1 cellular context compared by ENCODE assay signal in the genomic region with DNA sequence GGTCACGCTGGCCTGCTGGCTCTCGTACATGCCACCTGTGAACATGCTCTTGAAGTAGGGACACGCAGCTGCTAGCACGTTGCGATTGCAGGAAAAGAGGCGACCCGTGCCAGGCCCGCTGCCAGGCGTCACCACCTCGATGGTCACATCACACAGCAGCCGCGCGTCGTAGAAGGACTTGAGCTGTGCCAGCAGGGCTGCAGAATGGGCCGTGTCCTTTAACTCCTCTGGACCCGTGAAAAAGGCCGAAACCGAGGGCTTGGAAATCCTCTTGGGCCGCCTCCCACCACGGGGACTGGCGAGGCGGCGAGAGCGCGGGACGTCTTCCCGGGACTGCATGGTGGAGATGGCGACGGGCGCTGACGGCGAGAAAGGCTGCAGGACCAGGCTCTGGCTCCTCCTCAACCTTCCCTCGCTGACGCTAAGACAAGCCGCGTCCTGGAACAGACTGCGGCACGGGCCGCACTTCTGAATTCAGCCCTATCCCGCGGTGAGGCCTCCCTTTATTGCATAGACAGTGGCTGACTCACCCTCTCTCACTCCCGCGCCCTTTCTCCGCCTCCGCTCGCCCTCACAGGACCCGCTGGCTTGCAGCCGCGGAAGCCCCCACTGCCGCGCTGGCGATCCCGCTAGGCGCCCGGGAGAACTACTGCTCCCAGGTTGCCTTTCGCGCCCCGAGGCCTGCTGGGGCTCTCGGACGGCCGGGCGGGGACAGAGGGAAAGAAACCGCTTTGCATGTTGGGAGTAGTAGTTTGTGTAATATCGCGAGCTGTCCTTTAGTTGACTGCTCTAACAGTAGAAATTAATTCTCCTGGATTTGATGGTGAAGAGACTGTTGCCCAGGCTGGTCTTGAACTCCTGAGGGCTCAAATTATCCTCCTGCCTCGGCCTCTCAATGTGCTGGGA.
TF ChIP-seq lines count a peak whose summit lies in the region.

A gene with protein sequence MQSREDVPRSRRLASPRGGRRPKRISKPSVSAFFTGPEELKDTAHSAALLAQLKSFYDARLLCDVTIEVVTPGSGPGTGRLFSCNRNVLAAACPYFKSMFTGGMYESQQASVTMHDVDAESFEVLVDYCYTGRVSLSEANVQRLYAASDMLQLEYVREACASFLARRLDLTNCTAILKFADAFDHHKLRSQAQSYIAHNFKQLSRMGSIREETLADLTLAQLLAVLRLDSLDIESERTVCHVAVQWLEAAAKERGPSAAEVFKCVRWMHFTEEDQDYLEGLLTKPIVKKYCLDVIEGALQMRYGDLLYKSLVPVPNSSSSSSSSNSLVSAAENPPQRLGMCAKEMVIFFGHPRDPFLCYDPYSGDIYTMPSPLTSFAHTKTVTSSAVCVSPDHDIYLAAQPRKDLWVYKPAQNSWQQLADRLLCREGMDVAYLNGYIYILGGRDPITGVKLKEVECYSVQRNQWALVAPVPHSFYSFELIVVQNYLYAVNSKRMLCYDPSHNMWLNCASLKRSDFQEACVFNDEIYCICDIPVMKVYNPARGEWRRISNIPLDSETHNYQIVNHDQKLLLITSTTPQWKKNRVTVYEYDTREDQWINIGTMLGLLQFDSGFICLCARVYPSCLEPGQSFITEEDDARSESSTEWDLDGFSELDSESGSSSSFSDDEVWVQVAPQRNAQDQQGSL (minus strand): TSS at position 651 of the 906 bp plus-strand sequence. CDS start 312 bp downstream, at position 339.

TF ChIP-seq in HepG2, 621 proteins besides CTCF, POLR2A, EP300 and RAD21 (continued from another document and continues in another):
- TF ChIP-seq, protein P1, sequence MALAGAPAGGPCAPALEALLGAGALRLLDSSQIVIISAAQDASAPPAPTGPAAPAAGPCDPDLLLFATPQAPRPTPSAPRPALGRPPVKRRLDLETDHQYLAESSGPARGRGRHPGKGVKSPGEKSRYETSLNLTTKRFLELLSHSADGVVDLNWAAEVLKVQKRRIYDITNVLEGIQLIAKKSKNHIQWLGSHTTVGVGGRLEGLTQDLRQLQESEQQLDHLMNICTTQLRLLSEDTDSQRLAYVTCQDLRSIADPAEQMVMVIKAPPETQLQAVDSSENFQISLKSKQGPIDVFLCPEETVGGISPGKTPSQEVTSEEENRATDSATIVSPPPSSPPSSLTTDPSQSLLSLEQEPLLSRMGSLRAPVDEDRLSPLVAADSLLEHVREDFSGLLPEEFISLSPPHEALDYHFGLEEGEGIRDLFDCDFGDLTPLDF (CRISPR knock-in tag; IDR thresholded peaks at IDR 0.05): peak; percentile 78
- TF ChIP-seq, protein P2, sequence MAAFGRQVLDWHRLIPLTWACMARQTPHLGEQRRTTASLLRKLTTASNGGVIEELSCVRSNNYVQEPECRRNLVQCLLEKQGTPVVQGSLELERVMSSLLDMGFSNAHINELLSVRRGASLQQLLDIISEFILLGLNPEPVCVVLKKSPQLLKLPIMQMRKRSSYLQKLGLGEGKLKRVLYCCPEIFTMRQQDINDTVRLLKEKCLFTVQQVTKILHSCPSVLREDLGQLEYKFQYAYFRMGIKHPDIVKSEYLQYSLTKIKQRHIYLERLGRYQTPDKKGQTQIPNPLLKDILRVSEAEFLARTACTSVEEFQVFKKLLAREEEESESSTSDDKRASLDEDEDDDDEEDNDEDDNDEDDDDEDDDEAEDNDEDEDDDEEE (CRISPR knock-in tag; IDR thresholded peaks at IDR 0.05): no peak
- TF ChIP-seq NR2F6 (IDR thresholded peaks at IDR 0.05): no peak
- TF ChIP-seq NR2F6 (CRISPR knock-in tag; IDR thresholded peaks at IDR 0.05): peak; percentile 45; the same call in 1 of the 2 replicates
- TF ChIP-seq FOSL2 (CRISPR knock-in tag; IDR thresholded peaks at IDR 0.05): peak; percentile 94
- TF ChIP-seq, protein P3, sequence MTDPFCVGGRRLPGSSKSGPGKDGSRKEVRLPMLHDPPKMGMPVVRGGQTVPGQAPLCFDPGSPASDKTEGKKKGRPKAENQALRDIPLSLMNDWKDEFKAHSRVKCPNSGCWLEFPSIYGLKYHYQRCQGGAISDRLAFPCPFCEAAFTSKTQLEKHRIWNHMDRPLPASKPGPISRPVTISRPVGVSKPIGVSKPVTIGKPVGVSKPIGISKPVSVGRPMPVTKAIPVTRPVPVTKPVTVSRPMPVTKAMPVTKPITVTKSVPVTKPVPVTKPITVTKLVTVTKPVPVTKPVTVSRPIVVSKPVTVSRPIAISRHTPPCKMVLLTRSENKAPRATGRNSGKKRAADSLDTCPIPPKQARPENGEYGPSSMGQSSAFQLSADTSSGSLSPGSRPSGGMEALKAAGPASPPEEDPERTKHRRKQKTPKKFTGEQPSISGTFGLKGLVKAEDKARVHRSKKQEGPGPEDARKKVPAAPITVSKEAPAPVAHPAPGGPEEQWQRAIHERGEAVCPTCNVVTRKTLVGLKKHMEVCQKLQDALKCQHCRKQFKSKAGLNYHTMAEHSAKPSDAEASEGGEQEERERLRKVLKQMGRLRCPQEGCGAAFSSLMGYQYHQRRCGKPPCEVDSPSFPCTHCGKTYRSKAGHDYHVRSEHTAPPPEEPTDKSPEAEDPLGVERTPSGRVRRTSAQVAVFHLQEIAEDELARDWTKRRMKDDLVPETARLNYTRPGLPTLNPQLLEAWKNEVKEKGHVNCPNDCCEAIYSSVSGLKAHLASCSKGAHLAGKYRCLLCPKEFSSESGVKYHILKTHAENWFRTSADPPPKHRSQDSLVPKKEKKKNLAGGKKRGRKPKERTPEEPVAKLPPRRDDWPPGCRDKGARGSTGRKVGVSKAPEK (CRISPR knock-in tag; IDR thresholded peaks at IDR 0.05; ENCODE audit: borderline replicate concordance): peak; percentile 28; the same call in 1 of the 2 replicates
- TF ChIP-seq ZNF225 (CRISPR knock-in tag; IDR thresholded peaks at IDR 0.05): no peak
- 0 out of 2 replicates have a peak, but pooled peaks have one; percentile 64 for TF ChIP-seq ZNF619 (CRISPR knock-in tag; IDR thresholded peaks at IDR 0.05)
- peak; percentile 20; the same call in 1 of the 2 replicates for TF ChIP-seq TOPORS (CRISPR knock-in tag; IDR thresholded peaks at IDR 0.05)
- peak; percentile 51 for TF ChIP-seq ZMYM3 (CRISPR knock-in tag; IDR thresholded peaks at IDR 0.05)
- no peak for TF ChIP-seq BRCA1 (CRISPR knock-in tag; IDR thresholded peaks at IDR 0.05)
- TF ChIP-seq KLF15 (CRISPR knock-in tag; IDR thresholded peaks at IDR 0.05; ENCODE audit: borderline replicate concordance): no peak
- TF ChIP-seq, protein P4, sequence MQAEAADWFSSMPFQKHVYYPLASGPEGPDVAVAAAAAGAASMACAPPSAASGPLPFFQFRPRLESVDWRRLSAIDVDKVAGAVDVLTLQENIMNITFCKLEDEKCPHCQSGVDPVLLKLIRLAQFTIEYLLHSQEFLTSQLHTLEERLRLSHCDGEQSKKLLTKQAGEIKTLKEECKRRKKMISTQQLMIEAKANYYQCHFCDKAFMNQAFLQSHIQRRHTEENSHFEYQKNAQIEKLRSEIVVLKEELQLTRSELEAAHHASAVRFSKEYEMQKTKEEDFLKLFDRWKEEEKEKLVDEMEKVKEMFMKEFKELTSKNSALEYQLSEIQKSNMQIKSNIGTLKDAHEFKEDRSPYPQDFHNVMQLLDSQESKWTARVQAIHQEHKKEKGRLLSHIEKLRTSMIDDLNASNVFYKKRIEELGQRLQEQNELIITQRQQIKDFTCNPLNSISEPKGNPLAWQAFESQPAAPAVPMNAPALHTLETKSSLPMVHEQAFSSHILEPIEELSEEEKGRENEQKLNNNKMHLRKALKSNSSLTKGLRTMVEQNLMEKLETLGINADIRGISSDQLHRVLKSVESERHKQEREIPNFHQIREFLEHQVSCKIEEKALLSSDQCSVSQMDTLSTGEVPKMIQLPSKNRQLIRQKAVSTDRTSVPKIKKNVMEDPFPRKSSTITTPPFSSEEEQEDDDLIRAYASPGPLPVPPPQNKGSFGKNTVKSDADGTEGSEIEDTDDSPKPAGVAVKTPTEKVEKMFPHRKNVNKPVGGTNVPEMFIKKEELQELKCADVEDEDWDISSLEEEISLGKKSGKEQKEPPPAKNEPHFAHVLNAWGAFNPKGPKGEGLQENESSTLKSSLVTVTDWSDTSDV (CRISPR knock-in tag; IDR thresholded peaks at IDR 0.05): peak; percentile 86; the same call in 1 of the 2 replicates
- TF ChIP-seq HOXA7 (CRISPR knock-in tag; IDR thresholded peaks at IDR 0.05): no peak
- TF ChIP-seq SMARCC2 (IDR thresholded peaks at IDR 0.05): no peak
- no peak for TF ChIP-seq ISX (CRISPR knock-in tag; conservative IDR thresholded peaks at IDR 0.05)
- TF ChIP-seq RBM22 (optimal IDR thresholded peaks at IDR 0.05; ENCODE audit: low read length): no peak
- TF ChIP-seq ZNF382 (CRISPR knock-in tag; IDR thresholded peaks at IDR 0.05; ENCODE audit: borderline replicate concordance): no peak
- peak; percentile 72 for TF ChIP-seq XRCC5 (optimal IDR thresholded peaks at IDR 0.05; ENCODE audit: low read length)
- 0 out of 2 replicates have a peak, but pooled peaks have one; percentile 67 for TF ChIP-seq PRMT3 (CRISPR knock-in tag; IDR thresholded peaks at IDR 0.05; ENCODE audit: borderline replicate concordance, low read depth)
- TF ChIP-seq SNRNP70 (IDR thresholded peaks at IDR 0.05; ENCODE audit: low read depth, low read length): no peak
- no peak for TF ChIP-seq TCF7 (IDR thresholded peaks at IDR 0.05; ENCODE audit: low read depth)
- peak; percentile 34 for TF ChIP-seq AGO1 (IDR thresholded peaks at IDR 0.05; ENCODE audit: low read depth, low read length, poor library complexity, severe bottlenecking)
- TF ChIP-seq HDAC2 (CRISPR knock-in tag; IDR thresholded peaks at IDR 0.05): peak; percentile 67
- peak; percentile 92 for TF ChIP-seq DMAP1 (CRISPR knock-in tag; IDR thresholded peaks at IDR 0.05)
- TF ChIP-seq, protein P5, sequence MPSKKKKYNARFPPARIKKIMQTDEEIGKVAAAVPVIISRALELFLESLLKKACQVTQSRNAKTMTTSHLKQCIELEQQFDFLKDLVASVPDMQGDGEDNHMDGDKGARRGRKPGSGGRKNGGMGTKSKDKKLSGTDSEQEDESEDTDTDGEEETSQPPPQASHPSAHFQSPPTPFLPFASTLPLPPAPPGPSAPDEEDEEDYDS (CRISPR knock-in tag; IDR thresholded peaks at IDR 0.05): peak; percentile 70
- no peak for TF ChIP-seq FOXP1 (IDR thresholded peaks at IDR 0.05)
- TF ChIP-seq FOXP1 (CRISPR knock-in tag; IDR thresholded peaks at IDR 0.05): no peak
- peak; percentile 98 for TF ChIP-seq ZFY (CRISPR knock-in tag; IDR thresholded peaks at IDR 0.05)
- peak; percentile 57; the same call in 1 of the 2 replicates for TF ChIP-seq ZNF263 (CRISPR knock-in tag; IDR thresholded peaks at IDR 0.05)
- no peak for TF ChIP-seq ZNF564 (CRISPR knock-in tag; IDR thresholded peaks at IDR 0.05)
- TF ChIP-seq LCORL (IDR thresholded peaks at IDR 0.05): no peak
- TF ChIP-seq LCORL (CRISPR knock-in tag; IDR thresholded peaks at IDR 0.05): no peak; the same call in 1 of the 2 replicates
- TF ChIP-seq POLR2G (IDR thresholded peaks at IDR 0.05; ENCODE audit: low read depth, low read length): peak; percentile 91
- TF ChIP-seq ZNF878 (CRISPR knock-in tag; IDR thresholded peaks at IDR 0.05): no peak
- no peak for TF ChIP-seq REL (CRISPR knock-in tag; conservative IDR thresholded peaks at IDR 0.05)
- TF ChIP-seq ZNF7 (CRISPR knock-in tag; IDR thresholded peaks at IDR 0.05): no peak
- TF ChIP-seq CBFB (CRISPR knock-in tag; IDR thresholded peaks at IDR 0.05): peak; percentile 76; the same call in 1 of the 2 replicates
- no peak for TF ChIP-seq HNRNPH1 (optimal IDR thresholded peaks at IDR 0.05; ENCODE audit: low read depth, low read length)
- TF ChIP-seq, protein P6, sequence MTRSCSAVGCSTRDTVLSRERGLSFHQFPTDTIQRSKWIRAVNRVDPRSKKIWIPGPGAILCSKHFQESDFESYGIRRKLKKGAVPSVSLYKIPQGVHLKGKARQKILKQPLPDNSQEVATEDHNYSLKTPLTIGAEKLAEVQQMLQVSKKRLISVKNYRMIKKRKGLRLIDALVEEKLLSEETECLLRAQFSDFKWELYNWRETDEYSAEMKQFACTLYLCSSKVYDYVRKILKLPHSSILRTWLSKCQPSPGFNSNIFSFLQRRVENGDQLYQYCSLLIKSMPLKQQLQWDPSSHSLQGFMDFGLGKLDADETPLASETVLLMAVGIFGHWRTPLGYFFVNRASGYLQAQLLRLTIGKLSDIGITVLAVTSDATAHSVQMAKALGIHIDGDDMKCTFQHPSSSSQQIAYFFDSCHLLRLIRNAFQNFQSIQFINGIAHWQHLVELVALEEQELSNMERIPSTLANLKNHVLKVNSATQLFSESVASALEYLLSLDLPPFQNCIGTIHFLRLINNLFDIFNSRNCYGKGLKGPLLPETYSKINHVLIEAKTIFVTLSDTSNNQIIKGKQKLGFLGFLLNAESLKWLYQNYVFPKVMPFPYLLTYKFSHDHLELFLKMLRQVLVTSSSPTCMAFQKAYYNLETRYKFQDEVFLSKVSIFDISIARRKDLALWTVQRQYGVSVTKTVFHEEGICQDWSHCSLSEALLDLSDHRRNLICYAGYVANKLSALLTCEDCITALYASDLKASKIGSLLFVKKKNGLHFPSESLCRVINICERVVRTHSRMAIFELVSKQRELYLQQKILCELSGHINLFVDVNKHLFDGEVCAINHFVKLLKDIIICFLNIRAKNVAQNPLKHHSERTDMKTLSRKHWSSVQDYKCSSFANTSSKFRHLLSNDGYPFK (CRISPR knock-in tag; IDR thresholded peaks at IDR 0.05; ENCODE audit: borderline replicate concordance): peak; percentile 72
- TF ChIP-seq ZNF660 (CRISPR knock-in tag; IDR thresholded peaks at IDR 0.05; ENCODE audit: borderline replicate concordance, low read depth): no peak
- TF ChIP-seq, protein P7, sequence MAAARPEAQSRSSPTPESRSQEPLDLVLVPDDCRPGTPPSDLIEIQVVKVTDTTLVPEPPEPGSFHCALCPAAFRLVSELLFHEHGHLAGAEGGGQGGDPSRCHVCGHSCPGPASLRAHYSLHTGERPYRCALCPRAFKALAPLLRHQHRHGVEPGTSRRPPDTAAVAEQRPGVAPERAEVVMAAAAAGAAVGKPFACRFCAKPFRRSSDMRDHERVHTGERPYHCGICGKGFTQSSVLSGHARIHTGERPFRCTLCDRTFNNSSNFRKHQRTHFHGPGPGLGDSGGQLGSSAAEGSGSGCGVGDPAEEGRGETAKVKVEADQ (CRISPR knock-in tag; IDR thresholded peaks at IDR 0.05; ENCODE audit: borderline replicate concordance): no peak
- TF ChIP-seq RBFOX2 (IDR thresholded peaks at IDR 0.05; ENCODE audit: low read depth, low read length): peak; percentile 90
- TF ChIP-seq FOXK1 (CRISPR knock-in tag; IDR thresholded peaks at IDR 0.05; ENCODE audit: borderline replicate concordance, low read depth): peak; percentile 71; the same call in 1 of the 2 replicates
- no peak for TF ChIP-seq MIXL1 (CRISPR knock-in tag; IDR thresholded peaks at IDR 0.05)
- peak; percentile 58; the same call in 1 of the 2 replicates for TF ChIP-seq WIZ (CRISPR knock-in tag; IDR thresholded peaks at IDR 0.05)
- TF ChIP-seq IKZF4 (CRISPR knock-in tag; IDR thresholded peaks at IDR 0.05; ENCODE audit: borderline replicate concordance, low read depth, not compliant biosample characterization): no peak
- no peak for TF ChIP-seq IKZF1 (IDR thresholded peaks at IDR 0.05)
- no peak for TF ChIP-seq HNF4G (IDR thresholded peaks at IDR 0.05; ENCODE audit: borderline replicate concordance, low read depth, low read length)
- 0 out of 2 replicates have a peak, but pooled peaks have one; percentile 27 for TF ChIP-seq HNF4G (CRISPR knock-in tag; IDR thresholded peaks at IDR 0.05; ENCODE audit: borderline replicate concordance, low read depth)
- TF ChIP-seq NFKBIZ (CRISPR knock-in tag; IDR thresholded peaks at IDR 0.05): peak; percentile 68; the same call in 1 of the 2 replicates
- TF ChIP-seq TEAD3 (CRISPR knock-in tag; optimal IDR thresholded peaks at IDR 0.05; ENCODE audit: borderline replicate concordance): peak; percentile 60
- no peak for TF ChIP-seq ZNF251 (CRISPR knock-in tag; IDR thresholded peaks at IDR 0.05)
- TF ChIP-seq ZNF484 (CRISPR knock-in tag; IDR thresholded peaks at IDR 0.05; ENCODE audit: borderline replicate concordance, low read depth): 0 out of 2 replicates have a peak, but pooled peaks have one; percentile 13
- TF ChIP-seq ZNF737 (CRISPR knock-in tag; IDR thresholded peaks at IDR 0.05; ENCODE audit: borderline replicate concordance): no peak
